11 cellular contexts compared by ENCODE assay signal in the genomic region with DNA sequence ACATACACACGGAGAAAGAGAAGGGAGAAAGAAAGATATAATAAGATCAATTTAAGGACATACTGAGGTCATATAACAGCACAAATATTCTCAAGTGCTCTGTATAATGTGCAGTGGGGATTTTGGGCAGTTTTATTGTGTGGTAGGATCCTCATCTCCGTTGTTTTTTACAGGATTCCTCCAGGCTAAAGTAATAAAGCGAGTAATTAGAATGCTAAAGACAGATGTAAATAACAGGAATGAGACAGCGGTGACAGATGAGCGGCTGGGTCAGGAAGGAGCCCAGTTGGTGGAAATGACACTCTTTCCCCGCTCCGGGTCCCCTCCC. TPM values are rescaled to one million over a fixed set of nuclear protein-coding genes. Genes with fewer than 3 reads are reported as not detected.
DNase-seq lines count a peak whose midpoint lies in the region; ATAC-seq, FAIRE-seq and TF ChIP-seq lines count a peak whose summit lies in the region.
"Had no signal": no experiment of that assay in that cellular context is flagged by ENCODE, and none has a peak within 500 bp of the region (broad histone marks: within the 10 kb centered on the region; RNA-seq: fewer than 3 reads in every experiment).

No MANE protein-coding gene starts in this region.

- ATAC-seq in gastrocnemius medialis (no peak), GM21619 (IDR thresholded peaks at IDR 0.05; ENCODE audit: unreplicated experiment) (no peak)

- peaks cover 86% of the 10 kb centered on the region for H3K27me3 ChIP-seq in H7 (ENCODE audit: control insufficient read depth, insufficient read depth, low read length)
- peaks cover 38 to 65% (median 62%) of the 10 kb centered on the region in 3 donors for H3K27me3 ChIP-seq in gastrocnemius medialis
- peaks cover 6 to 19% of the 10 kb centered on the region in 2 donors for H3K27me3 ChIP-seq in small intestine (ENCODE audit: control insufficient read depth in 2 of 2, insufficient read depth in 2 of 2, low read length in 2 of 2)

- DNase-seq in H7: no peak
- no peak for DNase-seq in glutamatergic neuron
- no peak for DNase-seq in gastrocnemius medialis
- DNase-seq in activated gamma-delta T cell (lab: John Stamatoyannopoulos, UW): no peak
- no peak for DNase-seq in NCI-H2029 treated with DMSO at 0.1 percent for 48 hours (lab: John Stamatoyannopoulos, UW)
- DNase-seq in small intestine: no peak
- DNase-seq: NK-92 treated with Interleukin-12 subunit alpha and Interleukin-12 subunit beta, amount 100 ng/mL, for 24 hours had no signal

- no peaks in the 10 kb centered on the region for H3K36me3 Mint-ChIP-seq in glutamatergic neuron (ENCODE audit: unreplicated experiment)

- H3K9me3 ChIP-seq in gastrocnemius medialis (no peaks in the 10 kb centered on the region), small intestine (ENCODE audit: control insufficient read depth, low read depth) (no peaks in the 10 kb centered on the region)
- H3K9me3 ChIP-seq: neutrophil had no signal

- peak overlapping the region; percentile 82 for H3K4me3 Mint-ChIP-seq in glutamatergic neuron (ENCODE audit: unreplicated experiment)

- FAIRE-seq in small intestine (lab: Jason Lieb, UNC): no peak

- H3K4me1 Mint-ChIP-seq in glutamatergic neuron (ENCODE audit: low read depth, unreplicated experiment): peaks cover 26% of the 10 kb centered on the region

- H3K27ac ChIP-seq in gastrocnemius medialis: no peak overlapping the region
- no peak overlapping the region for H3K27ac ChIP-seq in small intestine (ENCODE audit: low read depth in 1 of 2, low read length in 1 of 2)
- H3K27ac ChIP-seq: neutrophil had no signal

- H3K36me3 ChIP-seq in H7 (replicated peaks; ENCODE audit: control insufficient read depth, insufficient read depth, low read length): no peaks in the 10 kb centered on the region
- H3K36me3 ChIP-seq in gastrocnemius medialis: no peaks in the 10 kb centered on the region
- H3K36me3 ChIP-seq in small intestine (ENCODE audit: control insufficient read depth in 2 of 2, insufficient read depth in 2 of 2, low read length in 2 of 2): no peaks in the 10 kb centered on the region
- H3K36me3 ChIP-seq: neutrophil had no signal

- TF ChIP-seq POLR2A in gastrocnemius medialis (IDR thresholded peaks at IDR 0.05): no peak

- H3K4me3 ChIP-seq in H7 (ENCODE audit: insufficient read depth, low read depth, low read length) (peak overlapping the region; percentile 40), WI38 (ENCODE audit: low read depth, low read length) (peak overlapping the region; percentile 52), gastrocnemius medialis (peak overlapping the region; percentile 34 to 57 (median 51)), small intestine (ENCODE audit: low read depth in 1 of 2, low read length in 2 of 2) (peak overlapping the region in 1 of 2 donors; percentile 35)

- peaks cover 5% of the 10 kb centered on the region for H3K9me3 Mint-ChIP-seq in glutamatergic neuron (ENCODE audit: unreplicated experiment)
- H3K9me3 Mint-ChIP-seq: activated naive CD4-positive, alpha-beta T cell treated with anti-CD3 and anti-CD28 coated beads, Interleukin-2, amount 50 U/mL, for 72 hours had no signal

- H3K27ac Mint-ChIP-seq in glutamatergic neuron (ENCODE audit: unreplicated experiment): peak overlapping the region; percentile 7
- H3K27ac Mint-ChIP-seq: activated naive CD4-positive, alpha-beta T cell treated with anti-CD3 and anti-CD28 coated beads, Interleukin-2, amount 50 U/mL, for 72 hours had no signal

- H3K4me1 ChIP-seq in gastrocnemius medialis (peaks cover 0 to 4% of the 10 kb centered on the region in 2 donors), small intestine (ENCODE audit: control insufficient read depth in 2 of 2, insufficient read depth in 1 of 2, low read depth in 1 of 2, low read length in 1 of 2) (no peaks in the 10 kb centered on the region)

- in situ Hi-C loops in gastrocnemius medialis (cut with MboI; ENCODE audit: low sequenced_read_pairs in 4 of 4): no loop called here

- peaks cover 10% of the 10 kb centered on the region for H3K27me3 Mint-ChIP-seq in glutamatergic neuron (ENCODE audit: unreplicated experiment)

- intact Hi-C loops in gastrocnemius medialis (cut with DNase I; ENCODE audit: low total_unique reads): loop anchor here (10.0 kb wide), 1 partner anchor 310 kb away; no protein-coding TSS in a partner anchor

- TF ChIP-seq CTCF in WI38 (IDR thresholded peaks at IDR 0.05; ENCODE audit: low read depth, low read length) (no peak), glutamatergic neuron (IDR thresholded peaks at IDR 0.05; ENCODE audit: partially characterized antibody, unreplicated experiment) (no peak), gastrocnemius medialis (IDR thresholded peaks at IDR 0.05 in 4 of 5, conservative IDR thresholded peaks at IDR 0.05 in 1 of 5) (no peak)

- WGBS in small intestine, 3 donors: 4 to 5% (median 4%) methylated on average over 7 of the region's 7 CpGs

RNA-seq across cellular contexts. Expression of a gene that starts 15.9 kb away (rescaled TPM):
- not detected in 2 replicates for total RNA-seq in H7 (2014; rRNA removed; shearing (Covaris generic))
- total RNA-seq in glutamatergic neuron (ENCODE audit: unreplicated experiment) (1.8 TPM), gastrocnemius medialis (not detected)
- not detected for polyA plus RNA-seq in small intestine
- total RNA-seq: activated naive CD4-positive, alpha-beta T cell treated with anti-CD3 and anti-CD28 coated beads, Interleukin-2, amount 50 U/mL, for 72 hours had no signal
